21 cellular contexts compared by ENCODE assay signal in the genomic region with DNA sequence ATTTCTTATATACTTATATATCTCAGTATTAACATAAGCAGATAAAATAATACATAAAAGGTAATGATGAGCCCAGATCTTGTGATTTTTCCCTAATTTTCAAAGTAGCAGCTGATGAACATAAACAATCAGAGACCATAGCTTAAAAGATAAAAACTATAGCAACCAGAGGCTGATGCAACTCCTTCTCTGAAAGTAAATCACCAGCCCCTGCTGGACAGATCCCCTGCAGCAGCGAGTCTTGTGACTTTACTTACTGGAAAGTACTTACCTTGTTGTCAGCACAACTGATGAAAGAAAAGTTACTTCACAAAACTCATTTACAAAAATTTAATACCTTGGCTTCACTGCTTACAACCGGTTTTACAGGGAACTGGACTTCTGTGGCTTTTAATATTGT.
"Had no signal": no experiment of that assay in that cellular context is flagged by ENCODE, and none has a peak within 500 bp of the region (broad histone marks: within the 10 kb centered on the region; RNA-seq: fewer than 3 reads in every experiment).

No MANE protein-coding gene starts in this region.

- H3K9me3 ChIP-seq: ascending aorta, breast epithelium, esophagus squamous epithelium, stomach, thoracic aorta, upper lobe of right lung had no signal

- H3K9me3 Mint-ChIP-seq: activated CD4-positive, alpha-beta memory T cell treated with anti-CD3 and anti-CD28 coated beads for 36 hours; activated T-helper 2 cell treated with anti-CD3 and anti-CD28 coated beads, Interferon-gamma antibody, Interleukin-2, Interleukin-4, amounts not matched to agents 10 μg/mL and 5 μg/mL and 100 μg/mL, durations not matched to agents 14 hours and 24 hours and 36 hours; dendritic cell treated with granulocyte-macrophage colony-stimulating factor and Interleukin-4, amounts not matched to agents 40 ng/mL and 50 ng/mL, for 4 days; WTC11 had no signal

- DNase-seq: activated CD4-positive, alpha-beta memory T cell treated with anti-CD3 and anti-CD28 coated beads for 36 hours; activated CD4-positive, alpha-beta T cell treated with anti-CD3 and anti-CD28 coated beads for 36 hours; activated naive CD4-positive, alpha-beta T cell treated with Interleukin-2 at 50 U/mL for 16 hours; activated T-cell treated with anti-CD3 and anti-CD28 coated beads for 4 hours; cerebellar nuclear complex; effector CD8-positive, alpha-beta T cell; esophagus squamous epithelium; kidney; midbrain; stimulated activated CD4-positive, alpha-beta T cell treated with anti-CD3 and anti-CD28 coated beads, Interleukin-4, amount 100 ng/mL, for 1 hour; stomach; upper lobe of right lung had no signal

- ATAC-seq: activated CD4-positive, alpha-beta T cell treated with anti-CD3 and anti-CD28 coated beads for 36 hours; left lobe of liver; sciatic nerve; upper lobe of right lung; WTC11 had no signal

- H3K27ac ChIP-seq: ascending aorta, breast epithelium, esophagus squamous epithelium, stomach, thoracic aorta, upper lobe of right lung had no signal

- H3K4me2 ChIP-seq: smooth muscle cell had no signal

- H3K27me3 Mint-ChIP-seq: activated CD4-positive, alpha-beta memory T cell treated with anti-CD3 and anti-CD28 coated beads for 36 hours; activated CD4-positive, alpha-beta T cell treated with anti-CD3 and anti-CD28 coated beads for 36 hours; dendritic cell treated with granulocyte-macrophage colony-stimulating factor and Interleukin-4, amounts not matched to agents 40 ng/mL and 50 ng/mL, for 4 days had no signal

- H3K4me1 Mint-ChIP-seq: WTC11 had no signal

- H3K4me3 ChIP-seq: ascending aorta, breast epithelium, esophagus squamous epithelium, smooth muscle cell, stomach, thoracic aorta, upper lobe of right lung had no signal

- H3K27ac Mint-ChIP-seq: activated CD4-positive, alpha-beta memory T cell treated with anti-CD3 and anti-CD28 coated beads for 36 hours; activated T-helper 2 cell treated with anti-CD3 and anti-CD28 coated beads, Interferon-gamma antibody, Interleukin-2, Interleukin-4, amounts not matched to agents 10 μg/mL and 5 μg/mL and 100 μg/mL, durations not matched to agents 14 hours and 24 hours and 36 hours; dendritic cell treated with granulocyte-macrophage colony-stimulating factor and Interleukin-4, amounts not matched to agents 40 ng/mL and 50 ng/mL, for 4 days; WTC11 had no signal

- H3K4me1 ChIP-seq: ascending aorta, breast epithelium, esophagus squamous epithelium, stomach, upper lobe of right lung had no signal

- H3K4me3 Mint-ChIP-seq: activated CD4-positive, alpha-beta memory T cell treated with anti-CD3 and anti-CD28 coated beads for 36 hours; activated CD4-positive, alpha-beta T cell treated with anti-CD3 and anti-CD28 coated beads for 36 hours; dendritic cell treated with granulocyte-macrophage colony-stimulating factor and Interleukin-4, amounts not matched to agents 40 ng/mL and 50 ng/mL, for 4 days; WTC11 had no signal

- H3K36me3 ChIP-seq: breast epithelium, thoracic aorta had no signal

- H3K27me3 ChIP-seq: ascending aorta, breast epithelium, esophagus squamous epithelium, stomach, upper lobe of right lung had no signal
